Comparison of ENCODE assay signal across 1 cellular context in the genomic region with DNA sequence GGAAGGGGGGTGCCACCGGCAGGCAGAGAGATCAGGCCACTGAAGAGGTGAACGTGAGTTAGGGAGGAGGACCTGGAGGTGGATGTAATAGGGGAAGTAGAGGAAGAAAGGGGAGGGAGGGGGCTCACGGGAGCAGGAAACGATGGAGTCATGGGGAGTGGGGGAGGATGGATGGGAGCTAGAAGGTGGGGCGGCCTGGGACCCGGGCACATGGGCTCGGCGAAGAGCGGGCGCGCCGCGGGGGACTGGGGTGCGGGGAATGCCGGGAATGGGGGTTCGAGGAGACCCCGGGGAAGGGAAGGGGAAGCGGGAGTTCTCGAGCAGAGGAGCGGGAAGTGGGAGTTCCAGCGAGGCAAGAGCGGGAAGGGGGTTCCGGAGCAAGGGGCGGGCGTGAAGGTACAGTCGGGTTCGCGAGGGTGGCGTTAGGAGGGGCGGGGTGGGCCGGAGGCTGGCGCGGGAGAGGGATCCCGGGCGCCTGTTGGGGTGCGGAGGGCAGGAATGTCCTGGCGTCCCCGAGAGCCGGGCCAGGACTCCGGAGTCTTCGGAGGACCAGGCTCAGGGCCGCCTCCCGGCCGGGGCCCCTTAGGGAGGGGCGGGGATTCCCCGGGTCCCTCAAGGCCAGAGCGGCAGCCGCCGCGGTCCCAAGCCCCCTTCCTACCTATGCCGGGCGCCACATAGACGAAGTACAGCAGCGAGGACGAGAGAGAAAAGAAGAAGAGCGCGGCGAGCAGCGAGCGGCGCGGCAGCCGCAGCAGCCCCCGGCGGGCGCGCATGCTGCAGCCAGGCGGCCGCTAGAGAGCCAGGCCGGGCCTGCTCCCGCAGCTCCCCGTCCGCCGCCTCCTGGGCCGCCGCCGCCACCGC.
A peak's percentile ranks its signal among the peaks of the same experiment; 100 is the strongest.
TF ChIP-seq lines count a peak whose summit lies in the region.

No MANE protein-coding gene starts in this region.

TF ChIP-seq in HepG2, 621 proteins besides CTCF, POLR2A, EP300 and RAD21 (continued from another document and continues in another):
- TF ChIP-seq MXI1 (IDR thresholded peaks at IDR 0.05; ENCODE audit: borderline replicate concordance, low read depth, low read length) (no peak), FOXA1 (IDR thresholded peaks at IDR 0.05) (no peak), FOXA1 (CRISPR knock-in tag; IDR thresholded peaks at IDR 0.05) (no peak), BRCA1 (CRISPR knock-in tag; IDR thresholded peaks at IDR 0.05) (0 out of 2 replicates have a peak, but pooled peaks have one; percentile 26), ZFYVE20 (CRISPR knock-in tag; IDR thresholded peaks at IDR 0.05; ENCODE audit: borderline replicate concordance, low read depth) (no peak), HDAC6 (IDR thresholded peaks at IDR 0.05; ENCODE audit: low read depth, low read length) (no peak), ATM (IDR thresholded peaks at IDR 0.05; ENCODE audit: borderline replicate concordance) (no peak), NCOA5 (CRISPR knock-in tag; IDR thresholded peaks at IDR 0.05) (no peak), RBM39 (IDR thresholded peaks at IDR 0.05; ENCODE audit: low read depth, low read length, poor library complexity, severe bottlenecking) (peak; percentile 80), REPIN1 (CRISPR knock-in tag; IDR thresholded peaks at IDR 0.05; ENCODE audit: borderline replicate concordance, low read depth) (no peak), ZSCAN30 (CRISPR knock-in tag; IDR thresholded peaks at IDR 0.05) (no peak), ZNF253 (CRISPR knock-in tag; IDR thresholded peaks at IDR 0.05; ENCODE audit: borderline replicate concordance) (no peak), CBX1 (IDR thresholded peaks at IDR 0.05; ENCODE audit: low read depth) (no peak), YY1 (IDR thresholded peaks at IDR 0.05; ENCODE audit: insufficient read depth, insufficient replicate concordance, low read depth, low read length) (peak; percentile 42), ZNF354B (CRISPR knock-in tag; IDR thresholded peaks at IDR 0.05) (no peak; the same call in 1 of the 2 replicates), DPF2 (CRISPR knock-in tag; IDR thresholded peaks at IDR 0.05; ENCODE audit: borderline replicate concordance, low read depth) (no peak), ZFP62 (CRISPR knock-in tag; IDR thresholded peaks at IDR 0.05) (no peak), THYN1 (CRISPR knock-in tag; IDR thresholded peaks at IDR 0.05; ENCODE audit: borderline replicate concordance, low read depth) (0 out of 2 replicates have a peak, but pooled peaks have one; percentile 75), ZNF432 (CRISPR knock-in tag; IDR thresholded peaks at IDR 0.05; ENCODE audit: borderline replicate concordance) (no peak), ZFP1 (CRISPR knock-in tag; IDR thresholded peaks at IDR 0.05) (peak; percentile 49; the same call in 1 of the 2 replicates), KDM6A (CRISPR knock-in tag; IDR thresholded peaks at IDR 0.05; ENCODE audit: low read depth) (no peak), ZKSCAN5 (CRISPR knock-in tag; IDR thresholded peaks at IDR 0.05) (peak; percentile 53; the same call in 1 of the 2 replicates), ZSCAN31 (CRISPR knock-in tag; IDR thresholded peaks at IDR 0.05; ENCODE audit: low read depth) (0 out of 2 replicates have a peak, but pooled peaks have one; percentile 16), TOE1 (CRISPR knock-in tag; IDR thresholded peaks at IDR 0.05) (no peak; the same call in 1 of the 2 replicates), MTF1 (CRISPR knock-in tag; IDR thresholded peaks at IDR 0.05) (peak; percentile 50; the same call in 1 of the 2 replicates), ZNF713 (CRISPR knock-in tag; IDR thresholded peaks at IDR 0.05) (0 out of 2 replicates have a peak, but pooled peaks have one; percentile 2), ZNF607 (CRISPR knock-in tag; IDR thresholded peaks at IDR 0.05; ENCODE audit: borderline replicate concordance) (no peak; the same call in 1 of the 2 replicates), NFYB (CRISPR knock-in tag; IDR thresholded peaks at IDR 0.05) (no peak), ZNF781 (CRISPR knock-in tag; IDR thresholded peaks at IDR 0.05; ENCODE audit: borderline replicate concordance, not compliant biosample characterization) (peak; percentile 83), NRL (CRISPR knock-in tag; IDR thresholded peaks at IDR 0.05; ENCODE audit: borderline replicate concordance) (peak; percentile 72), GABPA (IDR thresholded peaks at IDR 0.05; ENCODE audit: low read depth, low read length) (no peak), GABPA (CRISPR knock-in tag; IDR thresholded peaks at IDR 0.05; ENCODE audit: low read depth) (no peak), ZNF672 (CRISPR knock-in tag; IDR thresholded peaks at IDR 0.05) (no peak), TAF15 (IDR thresholded peaks at IDR 0.05; ENCODE audit: low read depth, low read length, poor library complexity, severe bottlenecking) (peak; percentile 41), SMARCE1 (IDR thresholded peaks at IDR 0.05; ENCODE audit: borderline replicate concordance) (no peak), ZNF33A (CRISPR knock-in tag; IDR thresholded peaks at IDR 0.05; ENCODE audit: borderline replicate concordance) (no peak), RNF2 (conservative IDR thresholded peaks at IDR 0.05; ENCODE audit: low read depth) (no peak; the same call in 1 of the 2 replicates), ZBTB3 (CRISPR knock-in tag; IDR thresholded peaks at IDR 0.05; ENCODE audit: borderline replicate concordance, low read depth) (no peak), TP53 (CRISPR knock-in tag; conservative IDR thresholded peaks at IDR 0.05) (0 out of 2 replicates have a peak, but pooled peaks have one; percentile 38), ZNF552 (CRISPR knock-in tag; IDR thresholded peaks at IDR 0.05; ENCODE audit: borderline replicate concordance) (no peak), ELF3 (CRISPR knock-in tag; IDR thresholded peaks at IDR 0.05) (no peak), PHF5A (CRISPR knock-in tag; IDR thresholded peaks at IDR 0.05; ENCODE audit: low read depth, unreplicated experiment) (no peak), HNF4G (IDR thresholded peaks at IDR 0.05; ENCODE audit: borderline replicate concordance, low read depth, low read length) (no peak), HNF4G (CRISPR knock-in tag; IDR thresholded peaks at IDR 0.05; ENCODE audit: borderline replicate concordance, low read depth) (no peak), ZNF878 (CRISPR knock-in tag; IDR thresholded peaks at IDR 0.05) (no peak), GTF2F1 (IDR thresholded peaks at IDR 0.05; ENCODE audit: low read length) (no peak), EEA1 (CRISPR knock-in tag; IDR thresholded peaks at IDR 0.05; ENCODE audit: borderline replicate concordance) (peak; percentile 89; the same call in 1 of the 2 replicates), ZNF24 (IDR thresholded peaks at IDR 0.05) (no peak), RFXAP (CRISPR knock-in tag; IDR thresholded peaks at IDR 0.05; ENCODE audit: borderline replicate concordance) (no peak), HMGA1 (CRISPR knock-in tag; conservative IDR thresholded peaks at IDR 0.05) (no peak)
- TF ChIP-seq, protein P1, sequence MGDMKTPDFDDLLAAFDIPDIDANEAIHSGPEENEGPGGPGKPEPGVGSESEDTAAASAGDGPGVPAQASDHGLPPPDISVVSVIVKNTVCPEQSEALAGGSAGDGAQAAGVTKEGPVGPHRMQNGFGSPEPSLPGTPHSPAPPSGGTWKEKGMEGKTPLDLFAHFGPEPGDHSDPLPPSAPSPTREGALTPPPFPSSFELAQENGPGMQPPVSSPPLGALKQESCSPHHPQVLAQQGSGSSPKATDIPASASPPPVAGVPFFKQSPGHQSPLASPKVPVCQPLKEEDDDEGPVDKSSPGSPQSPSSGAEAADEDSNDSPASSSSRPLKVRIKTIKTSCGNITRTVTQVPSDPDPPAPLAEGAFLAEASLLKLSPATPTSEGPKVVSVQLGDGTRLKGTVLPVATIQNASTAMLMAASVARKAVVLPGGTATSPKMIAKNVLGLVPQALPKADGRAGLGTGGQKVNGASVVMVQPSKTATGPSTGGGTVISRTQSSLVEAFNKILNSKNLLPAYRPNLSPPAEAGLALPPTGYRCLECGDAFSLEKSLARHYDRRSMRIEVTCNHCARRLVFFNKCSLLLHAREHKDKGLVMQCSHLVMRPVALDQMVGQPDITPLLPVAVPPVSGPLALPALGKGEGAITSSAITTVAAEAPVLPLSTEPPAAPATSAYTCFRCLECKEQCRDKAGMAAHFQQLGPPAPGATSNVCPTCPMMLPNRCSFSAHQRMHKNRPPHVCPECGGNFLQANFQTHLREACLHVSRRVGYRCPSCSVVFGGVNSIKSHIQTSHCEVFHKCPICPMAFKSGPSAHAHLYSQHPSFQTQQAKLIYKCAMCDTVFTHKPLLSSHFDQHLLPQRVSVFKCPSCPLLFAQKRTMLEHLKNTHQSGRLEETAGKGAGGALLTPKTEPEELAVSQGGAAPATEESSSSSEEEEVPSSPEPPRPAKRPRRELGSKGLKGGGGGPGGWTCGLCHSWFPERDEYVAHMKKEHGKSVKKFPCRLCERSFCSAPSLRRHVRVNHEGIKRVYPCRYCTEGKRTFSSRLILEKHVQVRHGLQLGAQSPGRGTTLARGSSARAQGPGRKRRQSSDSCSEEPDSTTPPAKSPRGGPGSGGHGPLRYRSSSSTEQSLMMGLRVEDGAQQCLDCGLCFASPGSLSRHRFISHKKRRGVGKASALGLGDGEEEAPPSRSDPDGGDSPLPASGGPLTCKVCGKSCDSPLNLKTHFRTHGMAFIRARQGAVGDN (CRISPR knock-in tag; IDR thresholded peaks at IDR 0.05) = peak; percentile 83
- TF ChIP-seq, protein P2, sequence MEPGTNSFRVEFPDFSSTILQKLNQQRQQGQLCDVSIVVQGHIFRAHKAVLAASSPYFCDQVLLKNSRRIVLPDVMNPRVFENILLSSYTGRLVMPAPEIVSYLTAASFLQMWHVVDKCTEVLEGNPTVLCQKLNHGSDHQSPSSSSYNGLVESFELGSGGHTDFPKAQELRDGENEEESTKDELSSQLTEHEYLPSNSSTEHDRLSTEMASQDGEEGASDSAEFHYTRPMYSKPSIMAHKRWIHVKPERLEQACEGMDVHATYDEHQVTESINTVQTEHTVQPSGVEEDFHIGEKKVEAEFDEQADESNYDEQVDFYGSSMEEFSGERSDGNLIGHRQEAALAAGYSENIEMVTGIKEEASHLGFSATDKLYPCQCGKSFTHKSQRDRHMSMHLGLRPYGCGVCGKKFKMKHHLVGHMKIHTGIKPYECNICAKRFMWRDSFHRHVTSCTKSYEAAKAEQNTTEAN (CRISPR knock-in tag; conservative IDR thresholded peaks at IDR 0.05) = 0 out of 2 replicates have a peak, but pooled peaks have one; percentile 48
- TF ChIP-seq, protein P3, sequence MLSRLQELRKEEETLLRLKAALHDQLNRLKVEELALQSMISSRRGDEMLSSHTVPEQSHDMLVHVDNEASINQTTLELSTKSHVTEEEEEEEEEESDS (CRISPR knock-in tag; IDR thresholded peaks at IDR 0.05; ENCODE audit: borderline replicate concordance) = no peak
- TF ChIP-seq, protein P4, sequence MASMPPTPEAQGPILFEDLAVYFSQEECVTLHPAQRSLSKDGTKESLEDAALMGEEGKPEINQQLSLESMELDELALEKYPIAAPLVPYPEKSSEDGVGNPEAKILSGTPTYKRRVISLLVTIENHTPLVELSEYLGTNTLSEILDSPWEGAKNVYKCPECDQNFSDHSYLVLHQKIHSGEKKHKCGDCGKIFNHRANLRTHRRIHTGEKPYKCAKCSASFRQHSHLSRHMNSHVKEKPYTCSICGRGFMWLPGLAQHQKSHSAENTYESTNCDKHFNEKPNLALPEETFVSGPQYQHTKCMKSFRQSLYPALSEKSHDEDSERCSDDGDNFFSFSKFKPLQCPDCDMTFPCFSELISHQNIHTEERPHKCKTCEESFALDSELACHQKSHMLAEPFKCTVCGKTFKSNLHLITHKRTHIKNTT (CRISPR knock-in tag; IDR thresholded peaks at IDR 0.05) = no peak
- TF ChIP-seq, protein P5, sequence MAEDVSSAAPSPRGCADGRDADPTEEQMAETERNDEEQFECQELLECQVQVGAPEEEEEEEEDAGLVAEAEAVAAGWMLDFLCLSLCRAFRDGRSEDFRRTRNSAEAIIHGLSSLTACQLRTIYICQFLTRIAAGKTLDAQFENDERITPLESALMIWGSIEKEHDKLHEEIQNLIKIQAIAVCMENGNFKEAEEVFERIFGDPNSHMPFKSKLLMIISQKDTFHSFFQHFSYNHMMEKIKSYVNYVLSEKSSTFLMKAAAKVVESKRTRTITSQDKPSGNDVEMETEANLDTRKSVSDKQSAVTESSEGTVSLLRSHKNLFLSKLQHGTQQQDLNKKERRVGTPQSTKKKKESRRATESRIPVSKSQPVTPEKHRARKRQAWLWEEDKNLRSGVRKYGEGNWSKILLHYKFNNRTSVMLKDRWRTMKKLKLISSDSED (CRISPR knock-in tag; IDR thresholded peaks at IDR 0.05) = no peak
